In the genomic region with DNA sequence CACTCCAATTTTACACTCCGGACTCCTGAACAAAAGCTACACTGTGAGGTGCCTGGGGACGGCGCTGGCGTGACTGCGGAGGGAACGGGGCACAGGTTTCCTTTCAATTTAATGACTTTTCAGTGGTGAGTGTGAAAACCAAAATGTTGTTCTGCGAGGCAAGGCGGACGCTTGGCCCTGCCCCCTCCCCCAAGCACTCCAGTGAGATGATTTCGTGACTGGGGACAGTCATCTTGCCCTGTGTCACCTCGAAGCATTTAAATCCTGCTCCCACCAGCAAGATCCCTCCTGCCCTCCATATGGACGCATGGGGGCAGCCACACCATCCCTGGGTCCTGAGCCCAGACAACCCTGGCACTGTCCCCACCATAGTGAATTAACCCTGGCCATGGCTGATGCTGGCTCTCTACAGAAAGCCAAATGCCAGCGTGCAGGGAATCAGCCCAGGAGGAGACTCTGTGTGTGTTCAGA, we compare ENCODE assay signal across 24 cellular contexts. TPM values are rescaled to one million over a fixed set of nuclear protein-coding genes. Genes with fewer than 3 reads are reported as not detected.
A peak's percentile ranks its signal among the peaks of the same experiment; 100 is the strongest.
DNase-seq lines count a peak whose midpoint lies in the region; ATAC-seq, FAIRE-seq and TF ChIP-seq lines count a peak whose summit lies in the region.
"Had no signal": no experiment of that assay in that cellular context is flagged by ENCODE, and none has a peak within 500 bp of the region (broad histone marks: within the 10 kb centered on the region; RNA-seq: fewer than 3 reads in every experiment).

No MANE protein-coding gene starts in this region.

- no peaks in the 10 kb centered on the region for H4K20me1 ChIP-seq in astrocyte (ENCODE audit: insufficient read depth, low read length)

- H3K27ac ChIP-seq in astrocyte (ENCODE audit: low read depth, low read length) (no peak overlapping the region), spleen (no peak overlapping the region)
- H3K27ac ChIP-seq: esophagus muscularis mucosa, gastroesophageal sphincter, RWPE1, sigmoid colon, uterus had no signal

- FAIRE-seq in astrocyte (lab: Jason Lieb, UNC): no peak
- FAIRE-seq in urothelium cell line (lab: Jason Lieb, UNC): no peak
- FAIRE-seq: colon had no signal

- H3K4me3 ChIP-seq in astrocyte (ENCODE audit: insufficient read depth, low read depth, low read length) (no peak overlapping the region), spleen (no peak overlapping the region)
- H3K4me3 ChIP-seq: esophagus muscularis mucosa, gastroesophageal sphincter, MG63, sigmoid colon, uterus had no signal

- H3K9me3 ChIP-seq in astrocyte (ENCODE audit: insufficient read depth, low read depth, low read length) (no peaks in the 10 kb centered on the region), spleen (no peaks in the 10 kb centered on the region)
- H3K9me3 ChIP-seq: BE2C, esophagus muscularis mucosa, gastroesophageal sphincter, MG63, sigmoid colon, uterus had no signal

- H3K36me3 Mint-ChIP-seq in activated CD8-positive, alpha-beta memory T cell treated with anti-CD3 and anti-CD28 coated beads, Interleukin-2, amount 10 ng/mL, durations not matched to agents 7 days and 5 days: no peaks in the 10 kb centered on the region
- peaks cover 6% of the 10 kb centered on the region for H3K36me3 Mint-ChIP-seq in astrocyte (ENCODE audit: low read depth, unreplicated experiment)

- no peaks in the 10 kb centered on the region for H3K9me3 Mint-ChIP-seq in activated CD8-positive, alpha-beta memory T cell treated with anti-CD3 and anti-CD28 coated beads, Interleukin-2, amount 10 ng/mL, durations not matched to agents 7 days and 5 days (ENCODE audit: low read depth)
- H3K9me3 Mint-ChIP-seq in astrocyte (ENCODE audit: unreplicated experiment): no peaks in the 10 kb centered on the region
- H3K9me3 Mint-ChIP-seq: activated B cell treated with CpG ODN at 0.5 μM for 24 hours; activated T-cell treated with anti-CD3 and anti-CD28 coated beads, Interleukin-2, amount 50 U/mL, for 4 hours; effector memory CD8-positive, alpha-beta T cell had no signal

- H3K4me2 ChIP-seq in astrocyte (ENCODE audit: low read length): peak overlapping the region; percentile 75

- ATAC-seq in activated CD8-positive, alpha-beta memory T cell treated with anti-CD3 and anti-CD28 coated beads, Interleukin-2, amount 10 ng/mL, durations not matched to agents 7 days and 5 days: peak; percentile 38
- no peak for ATAC-seq in HG03097 (IDR thresholded peaks at IDR 0.05; ENCODE audit: low FRiP score, unreplicated experiment)
- no peak for ATAC-seq in HG03159 (IDR thresholded peaks at IDR 0.05; ENCODE audit: unreplicated experiment)
- ATAC-seq: activated T-cell treated with anti-CD3 and anti-CD28 coated beads, Interleukin-2, amount 50 U/mL, for 4 hours; effector memory CD8-positive, alpha-beta T cell; gastroesophageal sphincter; SK-N-SH treated with all-trans-retinoic acid at 6 μM for 48 hours had no signal

- H3K27me3 ChIP-seq in astrocyte (ENCODE audit: insufficient read depth, low read length): no peaks in the 10 kb centered on the region
- H3K27me3 ChIP-seq in spleen (replicated peaks in 1 of 7): peaks cover 0 to 40% (median 0%) of the 10 kb centered on the region in 7 donors
- H3K27me3 ChIP-seq: MG63, uterus had no signal

- no peak for TF ChIP-seq POLR2A in spleen (IDR thresholded peaks at IDR 0.05)

- WGBS in spleen, 5 donors: 18 to 34% (median 31%) methylated on average over 13 of the region's 13 CpGs

- H3K4me1 ChIP-seq in astrocyte (ENCODE audit: insufficient read depth, low read length) (peaks cover 15% of the 10 kb centered on the region), spleen (peaks cover 0 to 6% (median 0%) of the 10 kb centered on the region in 6 donors)
- H3K4me1 ChIP-seq: BE2C, uterus had no signal

- H3K4me1 Mint-ChIP-seq in activated CD8-positive, alpha-beta memory T cell treated with anti-CD3 and anti-CD28 coated beads, Interleukin-2, amount 10 ng/mL, durations not matched to agents 7 days and 5 days: peaks cover 31% of the 10 kb centered on the region
- H3K4me1 Mint-ChIP-seq in astrocyte (ENCODE audit: low read depth, unreplicated experiment): peaks cover 15% of the 10 kb centered on the region

- no peak overlapping the region for H2AFZ ChIP-seq in astrocyte (ENCODE audit: low read depth, low read length)

- DNase-seq in activated CD8-positive, alpha-beta memory T cell treated with anti-CD3 and anti-CD28 coated beads, Interleukin-2, amount 10 ng/mL, durations not matched to agents 7 days and 5 days: peak; percentile 51
- no peak for DNase-seq in activated CD8-positive, alpha-beta memory T cell treated with anti-CD3 and anti-CD28 coated beads, Interleukin-2, amount 50 U/mL, for 4 hours
- DNase-seq in astrocyte (ENCODE audit: low read depth) (no peak), medulla oblongata (ENCODE audit: extremely low spot score) (peak; percentile 7), spleen (peak; percentile 32), urothelium cell line (ENCODE audit: low spot score) (no peak)
- DNase-seq: activated B cell treated with CpG ODN at 0.5 μM for 24 hours; activated naive CD4-positive, alpha-beta T cell treated with anti-CD3 and anti-CD28 coated beads, Interleukin-2, amount 50 U/mL, for 16 hours; activated T-cell treated with anti-CD3 and anti-CD28 coated beads, Interleukin-2, amount 50 U/mL, for 4 hours; BE2C; effector memory CD8-positive, alpha-beta T cell; HCEC 1CT; MG63; NCI-H1417 treated with DMSO at 0.1 percent for 48 hours; NCI-H524; sigmoid colon; uterus had no signal

- peak overlapping the region; percentile 23 for H3K9ac ChIP-seq in astrocyte (ENCODE audit: low read length)

- TF ChIP-seq CTCF in astrocyte (IDR thresholded peaks at IDR 0.05; ENCODE audit: insufficient read depth, low read depth, low read length) (no peak), spleen (IDR thresholded peaks at IDR 0.05 in 8 of 11, conservative IDR thresholded peaks at IDR 0.05 in 3 of 11) (no peak)

- H3K36me3 ChIP-seq in astrocyte (ENCODE audit: insufficient read depth, low read length) (no peaks in the 10 kb centered on the region), spleen (no peaks in the 10 kb centered on the region)
- H3K36me3 ChIP-seq: BE2C, esophagus muscularis mucosa, gastroesophageal sphincter, MG63, sigmoid colon, uterus had no signal

- no peak overlapping the region for H3K27ac Mint-ChIP-seq in activated CD8-positive, alpha-beta memory T cell treated with anti-CD3 and anti-CD28 coated beads, Interleukin-2, amount 10 ng/mL, durations not matched to agents 7 days and 5 days
- no peak overlapping the region for H3K27ac Mint-ChIP-seq in astrocyte (ENCODE audit: unreplicated experiment)
- H3K27ac Mint-ChIP-seq: activated B cell treated with CpG ODN at 0.5 μM for 24 hours had no signal

- no peaks in the 10 kb centered on the region for H3K79me2 ChIP-seq in astrocyte (ENCODE audit: insufficient read depth, low read length)

- CTCF ChIA-PET in activated CD8-positive, alpha-beta memory T cell treated with anti-CD3 and anti-CD28 coated beads, Interleukin-2, amount 10 ng/mL, durations not matched to agents 7 days and 5 days (lab: Charles Lee): interaction anchor here (5.6 kb wide), 1 partner anchor 74 kb away, joined by 42 read pairs; no protein-coding TSS in a partner anchor

- intact Hi-C loops in spleen (cut with DNase I; ENCODE audit: low total_unique reads): loop anchor here (5.0 kb wide), 1 partner anchor 714 kb away; no protein-coding TSS in a partner anchor

- H3K4me3 Mint-ChIP-seq in activated CD8-positive, alpha-beta memory T cell treated with anti-CD3 and anti-CD28 coated beads, Interleukin-2, amount 10 ng/mL, durations not matched to agents 7 days and 5 days: peak overlapping the region; percentile 11
- H3K4me3 Mint-ChIP-seq in astrocyte (ENCODE audit: unreplicated experiment): no peak overlapping the region
- H3K4me3 Mint-ChIP-seq: activated B cell treated with CpG ODN at 0.5 μM for 24 hours; activated T-cell treated with anti-CD3 and anti-CD28 coated beads, Interleukin-2, amount 50 U/mL, for 4 hours; effector memory CD8-positive, alpha-beta T cell had no signal

- peaks cover 2% of the 10 kb centered on the region for H3K27me3 Mint-ChIP-seq in activated CD8-positive, alpha-beta memory T cell treated with anti-CD3 and anti-CD28 coated beads, Interleukin-2, amount 10 ng/mL, durations not matched to agents 7 days and 5 days
- H3K27me3 Mint-ChIP-seq in astrocyte (ENCODE audit: low read depth, unreplicated experiment): peaks cover 24% of the 10 kb centered on the region

RNA-seq across cellular contexts. Expression of a gene that starts 41.1 kb away (rescaled TPM):
- total RNA-seq in activated CD8-positive, alpha-beta memory T cell treated with anti-CD3 and anti-CD28 coated beads, Interleukin-2, amount 10 ng/mL, durations not matched to agents 7 days and 5 days: 10 to 100 TPM; 11.2 to 13.6 TPM
- total RNA-seq in astrocyte (3.3 and 3.6 TPM in 2 replicates), spleen (1 to 10 TPM in 5 of 7 donors, not detected in 2; 1.0 to 2.6 (median 2.0) TPM)
- polyA plus RNA-seq in spleen: 1 to 10 TPM; 1.2 to 2.9 (median 2.8) TPM

Comparison
In these comparisons a context has a peak if more than half of its experiments do, and no peak if none do; other contexts are left out.
1. DNase-seq: peak in activated CD8-positive, alpha-beta memory T cell treated with anti-CD3 and anti-CD28 coated beads, Interleukin-2, amount 10 ng/mL, durations not matched to agents 7 days and 5 days (single experiment), medulla oblongata (single experiment) and spleen (single experiment); none in activated CD8-positive, alpha-beta memory T cell treated with anti-CD3 and anti-CD28 coated beads, Interleukin-2, amount 50 U/mL, for 4 hours (single experiment), astrocyte (single experiment) and urothelium cell line (single experiment).